ENCODE assay signal across 16 cellular contexts in genomic region chr15:57236561-57237281, GRCh38.
DNase-seq lines count a peak whose midpoint lies in the region; ATAC-seq, FAIRE-seq and TF ChIP-seq lines count a peak whose summit lies in the region.
"Had no signal": no experiment of that assay in that cellular context is flagged by ENCODE, and none has a peak within 500 bp of the region (broad histone marks: within the 10 kb centered on the region; RNA-seq: fewer than 3 reads in every experiment).

No MANE protein-coding gene starts in this region.

- TF ChIP-seq CTCF in A549 (IDR thresholded peaks at IDR 0.05) (no peak), K562 (IDR thresholded peaks at IDR 0.05 in 2 of 3, conservative IDR thresholded peaks at IDR 0.05 in 1 of 3; ENCODE audit: insufficient read depth in 2 of 3, low read depth in 1 of 3, low read length in 3 of 3) (no peak), mesothelial cell of epicardium (IDR thresholded peaks at IDR 0.05; ENCODE audit: unreplicated experiment) (no peak), uterus (IDR thresholded peaks at IDR 0.05) (no peak)

- H3K36me3 Mint-ChIP-seq in mesothelial cell of epicardium: peaks cover 25% of the 10 kb centered on the region

- WGBS in A549 (ENCODE audit: missing lambda C conversion rate): 83% methylated on average over 3 of the region's 3 CpGs
- WGBS in HUES64: 79% methylated on average over 3 of the region's 3 CpGs
- 95% methylated on average over 3 of the region's 3 CpGs for WGBS in K562 (ENCODE audit: insufficient coverage, low coverage, missing lambda C conversion rate)

- peak; percentile 90 for FAIRE-seq in A549 (lab: Jason Lieb, UNC)
- no peak for FAIRE-seq in K562 (lab: Jason Lieb, UNC)
- FAIRE-seq: GM18507, urothelium cell line had no signal

- no peak for TF ChIP-seq RAD21 in A549 (conservative IDR thresholded peaks at IDR 0.05 in 1 of 2, IDR thresholded peaks at IDR 0.05 in 1 of 2)
- no peak for TF ChIP-seq RAD21 in K562 (CRISPR knock-in tag; conservative IDR thresholded peaks at IDR 0.05 in 1 of 2, IDR thresholded peaks at IDR 0.05 in 1 of 2)

- ATAC-seq in A549 (no peak), K562 (no peak), HG03460 (IDR thresholded peaks at IDR 0.05; ENCODE audit: unreplicated experiment) (no peak), GM18498 (IDR thresholded peaks at IDR 0.05; ENCODE audit: unreplicated experiment) (no peak)
- ATAC-seq: heart left ventricle had no signal

- H4K20me1 ChIP-seq in K562 (replicated peaks; ENCODE audit: control insufficient read depth, insufficient read depth, low read length): no peaks in the 10 kb centered on the region

- H3K9me3 ChIP-seq in A549: no peaks in the 10 kb centered on the region
- H3K9me3 ChIP-seq in HUES64 (ENCODE audit: insufficient read depth, low read depth, low read length): no peaks in the 10 kb centered on the region
- H3K9me3 ChIP-seq in K562 (replicated peaks; ENCODE audit: control insufficient read depth, insufficient read depth, low read depth, low read length): no peaks in the 10 kb centered on the region
- no peaks in the 10 kb centered on the region for H3K9me3 ChIP-seq in uterus
- H3K9me3 ChIP-seq: BLaER1 treated with 17β-estradiol and CSF1 and Interleukin-3, amounts not matched to agents 10 nM and 100 nM; heart left ventricle had no signal

- no peak for TF ChIP-seq POLR2A in A549 (IDR thresholded peaks at IDR 0.05; ENCODE audit: low read length)
- TF ChIP-seq POLR2A in K562 (conservative IDR thresholded peaks at IDR 0.05): no peak
- no peak for TF ChIP-seq POLR2A in uterus (IDR thresholded peaks at IDR 0.05)

- peaks cover 5% of the 10 kb centered on the region for H3K9me3 Mint-ChIP-seq in mesothelial cell of epicardium
- H3K9me3 Mint-ChIP-seq: activated B cell treated with CpG ODN at 0.5 μM for 24 hours; activated CD4-positive, alpha-beta memory T cell treated with anti-CD3 and anti-CD28 coated beads for 36 hours had no signal

- H3K4me2 ChIP-seq in A549 (no peak overlapping the region), K562 (ENCODE audit: insufficient read depth, low read length) (no peak overlapping the region)
- H3K4me2 ChIP-seq: BLaER1 treated with 17β-estradiol and CSF1 and Interleukin-3, amounts not matched to agents 10 nM and 100 nM had no signal

- H3K4me1 Mint-ChIP-seq in mesothelial cell of epicardium: peaks cover 31% of the 10 kb centered on the region
- H3K4me1 Mint-ChIP-seq: activated B cell treated with CpG ODN at 0.5 μM for 24 hours had no signal

- peak overlapping the region; percentile 85 for H3K27ac Mint-ChIP-seq in mesothelial cell of epicardium
- H3K27ac Mint-ChIP-seq: activated B cell treated with CpG ODN at 0.5 μM for 24 hours; activated CD4-positive, alpha-beta memory T cell treated with anti-CD3 and anti-CD28 coated beads for 36 hours had no signal

- H3K36me3 ChIP-seq in HUES64 (ENCODE audit: insufficient read depth, low read length) (peaks cover 67% of the 10 kb centered on the region), K562 (ENCODE audit: control insufficient read depth, insufficient read depth, low read length) (peaks cover 52% of the 10 kb centered on the region), uterus (no peaks in the 10 kb centered on the region)

- no peak overlapping the region for H3K27ac ChIP-seq in A549
- peak overlapping the region; percentile 11; the same call in 1 of the 2 replicates for H3K27ac ChIP-seq in HUES64 (ENCODE audit: low read depth, low read length)
- no peak overlapping the region for H3K27ac ChIP-seq in K562 (ENCODE audit: extremely low read depth, low read depth, low read length)
- H3K27ac ChIP-seq in uterus: no peak overlapping the region
- H3K27ac ChIP-seq: BLaER1 treated with 17β-estradiol and CSF1 and Interleukin-3, amounts not matched to agents 10 nM and 100 nM; heart left ventricle; HL-60 had no signal

- H3K4me3 ChIP-seq in A549 (no peak overlapping the region), HUES64 (ENCODE audit: low read length) (no peak overlapping the region), K562 (no peak overlapping the region), uterus (no peak overlapping the region)
- H3K4me3 ChIP-seq: BLaER1 treated with 17β-estradiol and CSF1 and Interleukin-3, amounts not matched to agents 10 nM and 100 nM; heart left ventricle had no signal

- DNase-seq in A549 (ENCODE audit: low read depth in 1 of 2, low spot score in 1 of 2): no peak
- DNase-seq in K562 (ENCODE audit: extremely low read depth in 1 of 4, low spot score in 3 of 4): no peak
- no peak for DNase-seq in mesothelial cell of epicardium (ENCODE audit: low spot score in 2 of 2, unreplicated experiment in 2 of 2)
- DNase-seq in uterus: no peak
- no peak for DNase-seq in MV-4-11 (lab: John Stamatoyannopoulos, UW)
- DNase-seq: activated B cell treated with CpG ODN at 0.5 μM for 24 hours; activated CD4-positive, alpha-beta memory T cell treated with anti-CD3 and anti-CD28 coated beads for 36 hours; aorta; heart left ventricle had no signal

- TF ChIP-seq EP300 in A549 (IDR thresholded peaks at IDR 0.05) (no peak), K562 (IDR thresholded peaks at IDR 0.05; ENCODE audit: low read length) (no peak)

- no peaks in the 10 kb centered on the region for H3K79me2 ChIP-seq in K562 (ENCODE audit: control insufficient read depth, insufficient read depth, low read length)

- H2AFZ ChIP-seq in K562 (ENCODE audit: low read depth, low read length): no peak overlapping the region

- in situ Hi-C loops in K562 (cut with MboI): no loop called here

- no peaks in the 10 kb centered on the region for H3K27me3 Mint-ChIP-seq in mesothelial cell of epicardium (ENCODE audit: low read depth)
- H3K27me3 Mint-ChIP-seq: activated B cell treated with CpG ODN at 0.5 μM for 24 hours; activated CD4-positive, alpha-beta memory T cell treated with anti-CD3 and anti-CD28 coated beads for 36 hours had no signal

- intact Hi-C loops in K562 (cut with micrococcal nuclease): no loop called here
- intact Hi-C loops in uterus (cut with DNase I; ENCODE audit: low total_unique reads): no loop called here

- H3K4me3 Mint-ChIP-seq in mesothelial cell of epicardium: no peak overlapping the region
- H3K4me3 Mint-ChIP-seq: activated B cell treated with CpG ODN at 0.5 μM for 24 hours; activated CD4-positive, alpha-beta memory T cell treated with anti-CD3 and anti-CD28 coated beads for 36 hours had no signal

- no peaks in the 10 kb centered on the region for H3K9me1 ChIP-seq in K562 (ENCODE audit: control insufficient read depth, insufficient read depth, low read length)

- POLR2A ChIA-PET in A549 (lab: Yijun Ruan, JAX): no interaction called here
- POLR2A ChIA-PET in K562 (lab: Yijun Ruan, JAX): no interaction called here

- H3K9ac ChIP-seq in HUES64 (ENCODE audit: low read depth, low read length) (peak overlapping the region; percentile 17; the same call in 1 of the 2 replicates), K562 (ENCODE audit: insufficient read depth in 1 of 2, low read depth in 2 of 2, low read length in 2 of 2) (no peak overlapping the region)
- H3K9ac ChIP-seq: BLaER1 treated with 17β-estradiol and CSF1 and Interleukin-3, amounts not matched to agents 10 nM and 100 nM had no signal

- H3K27me3 ChIP-seq in HUES64 (ENCODE audit: insufficient read depth, low read length): no peaks in the 10 kb centered on the region
- no peaks in the 10 kb centered on the region for H3K27me3 ChIP-seq in K562 (ENCODE audit: control insufficient read depth in 2 of 2, insufficient read depth in 2 of 2, low read length in 2 of 2)
- H3K27me3 ChIP-seq in uterus: no peaks in the 10 kb centered on the region
- H3K27me3 ChIP-seq: BLaER1 treated with 17β-estradiol and CSF1 and Interleukin-3, amounts not matched to agents 10 nM and 100 nM; heart left ventricle had no signal

- H3K4me1 ChIP-seq in A549 (0 out of 3 replicates have a peak, but pooled peaks cover 3% of the 10 kb centered on the region), HUES64 (ENCODE audit: insufficient read depth, low read length) (peaks cover 38% of the 10 kb centered on the region), K562 (replicated peaks in 1 of 2; ENCODE audit: control insufficient read depth in 2 of 2, insufficient read depth in 2 of 2, low read length in 2 of 2) (no peaks in the 10 kb centered on the region), uterus (no peaks in the 10 kb centered on the region)
- H3K4me1 ChIP-seq: BLaER1 treated with 17β-estradiol and CSF1 and Interleukin-3, amounts not matched to agents 10 nM and 100 nM had no signal

- TSS peak; percentile 16 for BruUV-seq in K562 (replicated peaks; lab: Mats Ljungman, UMichigan)

- CTCF ChIA-PET in A549 (lab: Yijun Ruan, JAX): no interaction called here
- CTCF ChIA-PET in K562 (lab: Yijun Ruan, JAX; ENCODE audit: low intra/inter-chr PET ratio): no interaction called here

TF ChIP-seq in A549, 52 proteins besides CTCF, POLR2A, EP300 and RAD21 (continues in another document):
- TF ChIP-seq FOSL2 (IDR thresholded peaks at IDR 0.05): no peak
- TF ChIP-seq FOSL2 (CRISPR knock-in tag; IDR thresholded peaks at IDR 0.05): no peak
- no peak for TF ChIP-seq HMGXB4 (CRISPR knock-in tag; IDR thresholded peaks at IDR 0.05; ENCODE audit: borderline replicate concordance)

TF ChIP-seq in K562, 482 proteins besides CTCF, POLR2A, EP300 and RAD21 (continues in another document):
- no peak for TF ChIP-seq ZFP36 (IDR thresholded peaks at IDR 0.05; ENCODE audit: low read depth, low read length, partially characterized antibody)
- no peak for TF ChIP-seq TRIM24 (IDR thresholded peaks at IDR 0.05)
- no peak for TF ChIP-seq GTF2F1 (IDR thresholded peaks at IDR 0.05; ENCODE audit: low read depth, low read length)
- TF ChIP-seq DPF2 (IDR thresholded peaks at IDR 0.05): no peak
- no peak for TF ChIP-seq FOXK1 (CRISPR knock-in tag; IDR thresholded peaks at IDR 0.05; ENCODE audit: borderline replicate concordance)
- TF ChIP-seq SNIP1 (IDR thresholded peaks at IDR 0.05; ENCODE audit: low read depth): no peak
- TF ChIP-seq ZNF133 (CRISPR knock-in tag; IDR thresholded peaks at IDR 0.05): no peak
- no peak for TF ChIP-seq NFIC (IDR thresholded peaks at IDR 0.05)
- no peak for TF ChIP-seq FOXO4 (CRISPR knock-in tag; IDR thresholded peaks at IDR 0.05)
